ENCODE assay signal across 14 cellular contexts in the genomic region with DNA sequence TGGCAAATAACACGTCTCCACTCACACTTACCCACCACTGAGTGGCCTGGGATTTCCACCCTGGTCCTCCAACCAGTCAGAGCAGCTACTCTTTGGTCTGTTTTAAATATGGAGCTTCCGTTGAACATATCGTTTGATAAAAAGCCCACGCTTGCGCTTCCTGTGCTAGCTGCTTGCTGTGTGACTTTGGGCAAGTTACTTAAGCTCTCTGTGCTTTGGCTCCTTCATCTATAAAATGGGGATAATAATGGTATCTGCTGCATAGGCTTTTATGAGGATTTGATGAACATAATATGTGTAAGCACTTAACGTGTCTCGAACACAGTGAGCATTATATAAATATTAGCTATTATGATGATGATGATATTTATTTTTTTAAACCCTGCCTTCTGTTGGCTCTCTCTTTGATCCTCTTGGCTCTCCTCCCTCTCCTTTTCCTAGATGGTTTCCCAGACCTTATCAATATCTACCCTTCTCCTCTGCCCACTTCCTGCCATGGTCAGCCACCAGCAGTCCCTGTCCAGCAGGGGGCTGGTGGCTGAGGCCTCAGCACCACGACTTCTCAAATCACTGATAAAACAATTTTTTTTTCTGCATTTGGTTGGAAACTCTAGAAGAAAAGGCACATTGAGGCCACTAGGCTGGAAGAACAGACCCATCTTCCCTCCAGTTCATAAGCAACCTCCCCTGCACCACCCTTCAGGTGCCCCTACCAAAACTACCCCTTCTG.
DNase-seq lines count a peak whose midpoint lies in the region; ATAC-seq, FAIRE-seq and TF ChIP-seq lines count a peak whose summit lies in the region.
"Had no signal": no experiment of that assay in that cellular context is flagged by ENCODE, and none has a peak within 500 bp of the region (broad histone marks: within the 10 kb centered on the region; RNA-seq: fewer than 3 reads in every experiment).

No MANE protein-coding gene starts in this region.

- peaks cover 76% of the 10 kb centered on the region for H3K4me1 Mint-ChIP-seq in nephron progenitor cell
- H3K4me1 Mint-ChIP-seq: CD14-positive monocyte had no signal

- ATAC-seq in HG03175 (IDR thresholded peaks at IDR 0.05; ENCODE audit: unreplicated experiment) (no peak), HG03460 (IDR thresholded peaks at IDR 0.05; ENCODE audit: unreplicated experiment) (no peak)
- ATAC-seq: activated T-cell treated with anti-CD3 and anti-CD28 coated beads, Interleukin-2, amount 50 U/mL, for 4 hours; sciatic nerve had no signal

- DNase-seq in BJ (ENCODE audit: low read depth) (no peak), HuH-7 (ENCODE audit: low spot score) (peak; percentile 13), bronchial epithelial cell (ENCODE audit: low read depth) (no peak), nephron progenitor cell (no peak), T1000 (lab: John Stamatoyannopoulos, UW) (no peak)
- DNase-seq in NK-92 treated with Interleukin-12 subunit alpha and Interleukin-12 subunit beta, amount 100 ng/mL, for 24 hours (lab: John Stamatoyannopoulos, UW) = no peak
- DNase-seq: activated T-cell treated with anti-CD3 and anti-CD28 coated beads, Interleukin-2, amount 50 U/mL, for 4 hours; SW 1271 had no signal

- TF ChIP-seq CTCF in BJ (IDR thresholded peaks at IDR 0.05; ENCODE audit: insufficient read depth, low read depth, low read length) (peak; percentile 21; the same call in 1 of the 2 replicates), bronchial epithelial cell (IDR thresholded peaks at IDR 0.05; ENCODE audit: insufficient read depth, low read length, severe bottlenecking) (peak; percentile 23), nephron progenitor cell (IDR thresholded peaks at IDR 0.05) (peak; percentile 35)

- peaks cover 11% of the 10 kb centered on the region for H3K27me3 Mint-ChIP-seq in nephron progenitor cell (ENCODE audit: low read depth, poor library complexity)
- H3K27me3 Mint-ChIP-seq: stimulated activated naive CD8-positive, alpha-beta T cell treated with anti-CD3 and anti-CD28 coated beads, Interleukin-15, Interleukin-2, amounts not matched to agents 100 ng/mL and 50 ng/mL, for 24 hours had no signal

- POLR2A ChIA-PET in BJ (lab: Charles Lee) = no interaction called here

- no peak for FAIRE-seq in bronchial epithelial cell (lab: Jason Lieb, UNC)

- no peak overlapping the region for H3K27ac Mint-ChIP-seq in nephron progenitor cell
- H3K27ac Mint-ChIP-seq: CD14-positive monocyte; stimulated activated naive CD8-positive, alpha-beta T cell treated with anti-CD3 and anti-CD28 coated beads, Interleukin-15, Interleukin-2, amounts not matched to agents 100 ng/mL and 50 ng/mL, for 24 hours had no signal

- CTCF ChIA-PET in BJ (lab: Yijun Ruan, JAX) = interaction anchor here (0.7 to 0.9 kb wide), 2 partner anchors 20 to 292 kb away, joined by 3 read pairs; a partner anchor contains a TSS

- no peaks in the 10 kb centered on the region for H3K36me3 Mint-ChIP-seq in nephron progenitor cell (ENCODE audit: low read depth)
- H3K36me3 Mint-ChIP-seq: CD14-positive monocyte had no signal

- no peak overlapping the region for H3K4me3 ChIP-seq in BJ (ENCODE audit: low read depth, low read length)
- H3K4me3 ChIP-seq in bronchial epithelial cell (ENCODE audit: low read depth, low read length) = no peak overlapping the region
- H3K4me3 ChIP-seq: adrenal gland had no signal

- no peak overlapping the region for H3K4me3 Mint-ChIP-seq in nephron progenitor cell
- H3K4me3 Mint-ChIP-seq: activated T-cell treated with anti-CD3 and anti-CD28 coated beads, Interleukin-2, amount 50 U/mL, for 4 hours; stimulated activated naive CD8-positive, alpha-beta T cell treated with anti-CD3 and anti-CD28 coated beads, Interleukin-15, Interleukin-2, amounts not matched to agents 100 ng/mL and 50 ng/mL, for 24 hours had no signal

- H3K36me3 ChIP-seq in BJ (ENCODE audit: control insufficient read depth, insufficient read depth, low read length) (no peaks in the 10 kb centered on the region), bronchial epithelial cell (ENCODE audit: control insufficient read depth, insufficient read depth, low read length) (no peaks in the 10 kb centered on the region)
- H3K36me3 ChIP-seq: adrenal gland had no signal

- H3K27me3 ChIP-seq in BJ (ENCODE audit: control insufficient read depth, insufficient read depth, low read length) = no peaks in the 10 kb centered on the region; the same call in 1 of the 2 replicates
- H3K27me3 ChIP-seq in bronchial epithelial cell (ENCODE audit: control insufficient read depth, insufficient read depth, low read length) = no peaks in the 10 kb centered on the region
- H3K27me3 ChIP-seq: adrenal gland had no signal

- H3K9me3 Mint-ChIP-seq in nephron progenitor cell = no peaks in the 10 kb centered on the region
- H3K9me3 Mint-ChIP-seq: activated T-cell treated with anti-CD3 and anti-CD28 coated beads, Interleukin-2, amount 50 U/mL, for 4 hours; stimulated activated naive CD8-positive, alpha-beta T cell treated with anti-CD3 and anti-CD28 coated beads, Interleukin-15, Interleukin-2, amounts not matched to agents 100 ng/mL and 50 ng/mL, for 24 hours had no signal
